In the genomic region with DNA sequence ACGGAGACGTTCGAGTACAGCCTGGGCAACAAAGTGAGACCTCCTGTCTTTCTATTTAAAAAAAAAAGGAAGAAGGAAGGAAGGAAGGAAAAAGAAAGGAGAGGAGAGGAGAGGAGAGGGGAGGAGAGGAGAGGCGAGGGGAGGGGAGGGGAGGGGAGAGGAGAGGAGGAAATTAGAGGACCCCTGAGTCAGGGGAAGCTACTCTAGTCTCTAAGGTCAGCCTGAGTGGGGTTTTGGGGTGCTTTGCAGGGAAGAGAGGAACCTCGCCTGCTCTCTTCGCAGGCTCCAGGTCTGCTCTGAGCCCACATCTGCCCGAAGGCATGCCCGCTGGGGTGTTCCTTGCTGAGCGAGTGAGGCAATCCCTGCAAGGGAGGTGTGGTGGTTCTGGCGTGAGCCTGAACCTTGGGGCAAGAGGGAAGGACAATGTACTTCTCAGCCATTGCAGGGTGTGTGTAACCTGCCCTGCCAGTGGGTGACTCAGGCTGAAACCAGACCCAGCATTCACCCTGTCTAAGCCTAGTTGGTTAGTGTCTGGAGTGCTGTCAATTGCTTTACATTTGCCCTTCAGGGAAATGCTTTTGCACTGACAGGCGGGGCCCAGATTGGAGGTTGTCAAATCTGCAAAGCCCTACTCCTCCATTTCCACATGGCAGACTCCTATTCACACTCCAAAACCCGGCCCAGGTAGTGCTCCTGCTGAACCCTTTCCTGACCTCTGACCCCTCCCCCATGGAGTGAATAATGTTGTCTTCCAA, we compare ENCODE assay signal across 9 cellular contexts. TPM values are rescaled to one million over a fixed set of nuclear protein-coding genes. Genes with fewer than 3 reads are reported as not detected.
DNase-seq lines count a peak whose midpoint lies in the region; ATAC-seq, FAIRE-seq and TF ChIP-seq lines count a peak whose summit lies in the region.
"Had no signal": no experiment of that assay in that cellular context is flagged by ENCODE, and none has a peak within 500 bp of the region (broad histone marks: within the 10 kb centered on the region; RNA-seq: fewer than 3 reads in every experiment).

No MANE protein-coding gene starts in this region.

- H3K79me2 ChIP-seq in keratinocyte (ENCODE audit: control insufficient read depth, insufficient read depth, low read length) = no peaks in the 10 kb centered on the region
- H3K79me2 ChIP-seq in MM.1S (ENCODE audit: low read length) = no peaks in the 10 kb centered on the region

- H3K4me3 ChIP-seq in keratinocyte (ENCODE audit: control insufficient read depth in 2 of 3, extremely low read depth in 1 of 3, insufficient read depth in 2 of 3, low read depth in 1 of 3, low read length in 3 of 3) = no peak overlapping the region
- no peak overlapping the region for H3K4me3 ChIP-seq in MM.1S (ENCODE audit: low read length)
- H3K4me3 ChIP-seq: breast epithelium had no signal

- H2AFZ ChIP-seq in keratinocyte (ENCODE audit: control insufficient read depth, low read length) = no peak overlapping the region
- no peak overlapping the region for H2AFZ ChIP-seq in MM.1S (ENCODE audit: low read length)

- H3K27ac ChIP-seq in C4-2B (peak overlapping the region; percentile 24), keratinocyte (ENCODE audit: control insufficient read depth, insufficient read depth, low read length) (peak overlapping the region; percentile 56), MM.1S (ENCODE audit: low read length) (no peak overlapping the region)

- H3K27me3 ChIP-seq in keratinocyte (ENCODE audit: control insufficient read depth, extremely low read depth, insufficient read depth, low read length) (no peaks in the 10 kb centered on the region), MM.1S (replicated peaks; ENCODE audit: insufficient read depth, low read length) (peaks cover 10% of the 10 kb centered on the region)

- no peaks in the 10 kb centered on the region for H3K9me3 ChIP-seq in keratinocyte (ENCODE audit: control insufficient read depth, low read depth, low read length)
- no peaks in the 10 kb centered on the region for H3K9me3 ChIP-seq in MM.1S (replicated peaks; ENCODE audit: insufficient read depth, low read length)
- H3K9me3 ChIP-seq: breast epithelium had no signal

- dilution Hi-C loops in keratinocyte (cut with MboI; ENCODE audit: extremely low pct_ligation_motif_present, low sequenced_read_pairs) = no loop called here

- H3K9ac ChIP-seq in keratinocyte (ENCODE audit: control insufficient read depth, extremely low read depth, insufficient read depth, low read length) = no peak overlapping the region
- H3K9ac ChIP-seq in MM.1S (ENCODE audit: low read length) = no peak overlapping the region

- H4K20me1 ChIP-seq in keratinocyte (ENCODE audit: control insufficient read depth, extremely low read depth, insufficient read depth, low read length) (no peaks in the 10 kb centered on the region), MM.1S (ENCODE audit: insufficient read depth, low read length) (no peaks in the 10 kb centered on the region)

- H3F3A ChIP-seq in MM.1S (ENCODE audit: insufficient read depth, low read length) = no peaks in the 10 kb centered on the region

- H3K4me1 ChIP-seq in keratinocyte (ENCODE audit: control insufficient read depth, extremely low read depth, insufficient read depth, low read length) = peaks cover 22% of the 10 kb centered on the region
- no peaks in the 10 kb centered on the region for H3K4me1 ChIP-seq in MM.1S (ENCODE audit: low read length)
- H3K4me1 ChIP-seq: breast epithelium had no signal

- H3K36me3 ChIP-seq in keratinocyte (ENCODE audit: control insufficient read depth in 2 of 2, extremely low read depth in 1 of 2, insufficient read depth in 2 of 2, low read length in 2 of 2) (no peaks in the 10 kb centered on the region), MM.1S (replicated peaks; ENCODE audit: insufficient read depth, low read length) (no peaks in the 10 kb centered on the region)
- H3K36me3 ChIP-seq: breast epithelium had no signal

- peak; percentile 97 for FAIRE-seq in keratinocyte (lab: Jason Lieb, UNC)

- ATAC-seq in GM19397 (IDR thresholded peaks at IDR 0.05; ENCODE audit: unreplicated experiment) = no peak
- ATAC-seq in GM21360 (IDR thresholded peaks at IDR 0.05; ENCODE audit: unreplicated experiment) = no peak
- no peak for ATAC-seq in HG02610 (IDR thresholded peaks at IDR 0.05; ENCODE audit: unreplicated experiment)

- TF ChIP-seq CTCF in C4-2B (conservative IDR thresholded peaks at IDR 0.05) (no peak), keratinocyte (optimal IDR thresholded peaks at IDR 0.05 in 1 of 3, IDR thresholded peaks at IDR 0.05 in 1 of 3, conservative IDR thresholded peaks at IDR 0.05 in 1 of 3; ENCODE audit: extremely low read depth in 1 of 3, insufficient read depth in 2 of 3, low read length in 3 of 3) (no peak), MM.1S (IDR thresholded peaks at IDR 0.05; ENCODE audit: low read length) (no peak)

- H3K9me2 ChIP-seq in MM.1S (replicated peaks; ENCODE audit: insufficient read depth, low read length) = no peaks in the 10 kb centered on the region

- peak; percentile 56 for DNase-seq in HS-5 (ENCODE audit: low read depth)
- peak; percentile 73 for DNase-seq in SW480 (ENCODE audit: low spot score)
- peak; percentile 83 for DNase-seq in keratinocyte (ENCODE audit: low read depth, low spot score)
- DNase-seq in MM.1S = no peak

- H3K4me2 ChIP-seq in keratinocyte (ENCODE audit: control insufficient read depth, extremely low read depth, insufficient read depth, low read depth, low read length) = peak overlapping the region; percentile 29
- no peak overlapping the region for H3K4me2 ChIP-seq in MM.1S (ENCODE audit: low read depth, low read length)

- no peaks in the 10 kb centered on the region for H3K9me1 ChIP-seq in keratinocyte (ENCODE audit: control insufficient read depth, extremely low read depth, insufficient read depth, low read length)

RNA-seq across cellular contexts. Expression of a gene that starts 15.3 kb away (rescaled TPM):
- polyA plus RNA-seq in keratinocyte = 0.18 to 1.1 TPM (median 0.68 TPM) in 3 replicates
- 0.19 TPM for polyA plus RNA-seq in keratinocyte (2011; ENCODE audit: low read depth)
- polyA plus RNA-seq in keratinocyte (2011; cell fraction: cytosol; rRNA removed) = 0.11 and 0.26 TPM in 2 replicates
- polyA plus RNA-seq in keratinocyte (2011; cell fraction: nucleus; rRNA removed) = 0.75 and 1.3 TPM in 2 replicates
- 0.30 and 3.1 TPM in 2 replicates for polyA plus RNA-seq in keratinocyte (2012; ENCODE audit: low replicate concordance)
- 0.06 to 1.7 TPM (median 0.40 TPM) in 3 replicates for polyA minus RNA-seq in keratinocyte
- 1.2 TPM for polyA minus RNA-seq in keratinocyte (2011; cell fraction: cytosol; rRNA and poly(A)+ RNA removed)
- polyA minus RNA-seq in keratinocyte (2011; cell fraction: nucleus; rRNA and poly(A)+ RNA removed) = 0.85 and 1.4 TPM in 2 replicates

RNA-seq across cellular contexts. Expression of a gene that starts 21.4 kb away (rescaled TPM):
- polyA plus RNA-seq in keratinocyte = 5.8 to 9.1 TPM (median 6.8 TPM) in 3 replicates
- 2.8 TPM for polyA plus RNA-seq in keratinocyte (2011; ENCODE audit: low read depth)
- polyA plus RNA-seq in keratinocyte (2011; cell fraction: cytosol; rRNA removed) = 3.7 and 6.4 TPM in 2 replicates
- 25.7 and 32.3 TPM in 2 replicates for polyA plus RNA-seq in keratinocyte (2011; cell fraction: nucleus; rRNA removed)
- polyA plus RNA-seq in keratinocyte (2012; ENCODE audit: low replicate concordance) = 10.8 and 11.8 TPM in 2 replicates
- polyA minus RNA-seq in keratinocyte = 11.4 to 39.2 TPM (median 18.8 TPM) in 3 replicates
- polyA minus RNA-seq in keratinocyte (2011; cell fraction: cytosol; rRNA and poly(A)+ RNA removed) = 7.9 TPM
- 20.3 and 26.6 TPM in 2 replicates for polyA minus RNA-seq in keratinocyte (2011; cell fraction: nucleus; rRNA and poly(A)+ RNA removed)

RNA-seq across cellular contexts. Expression of a gene that starts 35.6 kb away (rescaled TPM):
- polyA plus RNA-seq in keratinocyte = 0.42 to 1.0 TPM in 2 of 3 replicates, not detected in the other
- not detected for polyA plus RNA-seq in keratinocyte (2011; ENCODE audit: low read depth)
- polyA plus RNA-seq in keratinocyte (2011; cell fraction: cytosol; rRNA removed) = 1.2 and 1.7 TPM in 2 replicates
- polyA plus RNA-seq in keratinocyte (2011; cell fraction: nucleus; rRNA removed) = 0.27 and 0.84 TPM in 2 replicates
- 2.0 TPM in 1 of 2 replicates, not detected in the other for polyA plus RNA-seq in keratinocyte (2012; ENCODE audit: low replicate concordance)
- 0.29 TPM in 1 of 3 replicates, not detected in the others for polyA minus RNA-seq in keratinocyte
- not detected for polyA minus RNA-seq in keratinocyte (2011; cell fraction: cytosol; rRNA and poly(A)+ RNA removed)
- polyA minus RNA-seq in keratinocyte (2011; cell fraction: nucleus; rRNA and poly(A)+ RNA removed) = 0.93 TPM in 1 of 2 replicates, not detected in the other

RNA-seq across cellular contexts. Expression of a gene that starts 58.9 kb away (rescaled TPM):
- 5.4 to 12.7 TPM (median 7.0 TPM) in 3 replicates for polyA plus RNA-seq in keratinocyte
- 4.4 TPM for polyA plus RNA-seq in keratinocyte (2011; ENCODE audit: low read depth)
- 6.3 and 10.3 TPM in 2 replicates for polyA plus RNA-seq in keratinocyte (2011; cell fraction: cytosol; rRNA removed)
- polyA plus RNA-seq in keratinocyte (2011; cell fraction: nucleus; rRNA removed) = 8.5 and 11.5 TPM in 2 replicates
- 12.9 and 14.2 TPM in 2 replicates for polyA plus RNA-seq in keratinocyte (2012; ENCODE audit: low replicate concordance)
- 8.5 to 24.8 TPM (median 9.1 TPM) in 3 replicates for polyA minus RNA-seq in keratinocyte
- polyA minus RNA-seq in keratinocyte (2011; cell fraction: cytosol; rRNA and poly(A)+ RNA removed) = 14.6 TPM
- 6.8 and 8.5 TPM in 2 replicates for polyA minus RNA-seq in keratinocyte (2011; cell fraction: nucleus; rRNA and poly(A)+ RNA removed)
